Comparison of ENCODE assay signal across 25 cellular contexts in the genomic region with DNA sequence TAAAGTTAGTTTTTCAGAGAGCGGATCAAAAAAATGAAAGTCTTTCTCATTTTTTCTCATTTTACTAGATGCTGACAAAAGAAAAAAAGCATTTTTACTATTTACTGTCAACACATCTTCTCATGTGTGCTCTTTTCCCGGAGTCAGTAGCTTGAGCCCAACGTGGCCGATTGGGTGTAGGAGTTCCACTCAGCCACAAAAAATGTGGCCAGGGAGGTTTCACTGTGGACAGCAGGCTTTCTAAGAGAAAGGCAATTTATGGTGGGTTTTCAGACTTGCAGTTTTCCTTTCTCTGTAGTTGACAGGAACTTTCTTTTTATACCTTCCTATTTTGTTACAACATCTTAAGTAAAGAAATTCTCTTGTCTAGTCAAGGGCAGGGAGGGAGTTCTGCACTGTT.
"Had no signal": no experiment of that assay in that cellular context is flagged by ENCODE, and none has a peak within 500 bp of the region (broad histone marks: within the 10 kb centered on the region; RNA-seq: fewer than 3 reads in every experiment).

No MANE protein-coding gene starts in this region.

- H3K27ac Mint-ChIP-seq: activated CD8-positive, alpha-beta memory T cell treated with anti-CD3 and anti-CD28 coated beads, Interleukin-2, amount 10 ng/mL, durations not matched to agents 7 days and 5 days; activated naive CD4-positive, alpha-beta T cell treated with anti-CD3 and anti-CD28 coated beads, Interleukin-2, amount 50 U/mL, for 72 hours; activated naive CD8-positive, alpha-beta T cell treated with anti-CD3 and anti-CD28 coated beads, Interleukin-2, amount 50 U/mL, for 24 hours; activated T-cell treated with anti-CD3 and anti-CD28 coated beads, Interleukin-2, amount 50 U/mL, for 24 hours; WTC11 had no signal

- H3K27me3 ChIP-seq: ascending aorta, body of pancreas had no signal

- H3K4me1 ChIP-seq: ascending aorta, body of pancreas had no signal

- H3K36me3 Mint-ChIP-seq: activated CD8-positive, alpha-beta memory T cell treated with anti-CD3 and anti-CD28 coated beads, Interleukin-2, amount 10 ng/mL, durations not matched to agents 7 days and 5 days had no signal

- H3K4me3 Mint-ChIP-seq: activated CD8-positive, alpha-beta memory T cell treated with anti-CD3 and anti-CD28 coated beads, Interleukin-2, amount 10 ng/mL, durations not matched to agents 7 days and 5 days; activated naive CD8-positive, alpha-beta T cell treated with anti-CD3 and anti-CD28 coated beads, Interleukin-2, amount 50 U/mL, for 24 hours; activated T-cell treated with anti-CD3 and anti-CD28 coated beads, Interleukin-2, amount 50 U/mL, for 24 hours; WTC11 had no signal

- H3K9me3 ChIP-seq: ascending aorta, body of pancreas had no signal

- H3K4me1 Mint-ChIP-seq: activated CD8-positive, alpha-beta memory T cell treated with anti-CD3 and anti-CD28 coated beads, Interleukin-2, amount 10 ng/mL, durations not matched to agents 7 days and 5 days; activated naive CD8-positive, alpha-beta T cell treated with anti-CD3 and anti-CD28 coated beads, Interleukin-2, amount 50 U/mL, for 24 hours had no signal

- H3K4me3 ChIP-seq: ascending aorta, body of pancreas, SK-N-MC had no signal

- ATAC-seq: activated CD8-positive, alpha-beta memory T cell treated with anti-CD3 and anti-CD28 coated beads, Interleukin-2, amount 10 ng/mL, durations not matched to agents 7 days and 5 days; activated naive CD4-positive, alpha-beta T cell treated with anti-CD3 and anti-CD28 coated beads, Interleukin-2, amount 50 U/mL, for 72 hours; activated naive CD8-positive, alpha-beta T cell treated with anti-CD3 and anti-CD28 coated beads, Interleukin-2, amount 50 U/mL, for 24 hours; body of pancreas; Panc1; WTC11 had no signal

- DNase-seq: activated CD4-positive, alpha-beta T cell treated with anti-CD3 and anti-CD28 coated beads for 48 hours; activated CD4-positive, alpha-beta T cell treated with anti-CD3 and anti-CD28 coated beads, Interleukin-2, amount 50 U/mL, for 4 hours; activated CD4-positive, CD25-positive, alpha-beta regulatory T cell treated with anti-CD3 and anti-CD28 coated beads, Interleukin-2, amount 50 U/mL, for 72 hours; activated CD8-positive, alpha-beta memory T cell treated with anti-CD3 and anti-CD28 coated beads, Interleukin-2, amount 10 ng/mL, durations not matched to agents 7 days and 5 days; activated effector memory CD4-positive, alpha-beta T cell treated with anti-CD3 and anti-CD28 coated beads, Interleukin-2, amount 50 U/mL, for 16 hours; activated naive CD4-positive, alpha-beta T cell treated with Interleukin-2 at 50 U/mL for 16 hours; activated naive CD8-positive, alpha-beta T cell treated with anti-CD3 and anti-CD28 coated beads, Interleukin-2, amount 50 U/mL, for 24 hours; activated T-cell treated with anti-CD3 and anti-CD28 coated beads, Interleukin-2, amount 50 U/mL, for 24 hours; amniotic stem cell; MM.1S; NCI-H1105; NCI-H1436; NCI-H1694 treated with DMSO at 0.1 percent for 48 hours; NCI-H2029 treated with DMSO at 0.1 percent for 48 hours; NCI-H345; NCI-H510A; NCI-H69; RPMI8226; T-helper 1 cell had no signal

- H3K27ac ChIP-seq: ascending aorta, body of pancreas, SK-N-MC had no signal

- H3K9me3 Mint-ChIP-seq: activated T-cell treated with anti-CD3 and anti-CD28 coated beads, Interleukin-2, amount 50 U/mL, for 24 hours had no signal

- H3K27me3 Mint-ChIP-seq: activated CD8-positive, alpha-beta memory T cell treated with anti-CD3 and anti-CD28 coated beads, Interleukin-2, amount 10 ng/mL, durations not matched to agents 7 days and 5 days; activated naive CD8-positive, alpha-beta T cell treated with anti-CD3 and anti-CD28 coated beads, Interleukin-2, amount 50 U/mL, for 24 hours; activated T-cell treated with anti-CD3 and anti-CD28 coated beads, Interleukin-2, amount 50 U/mL, for 24 hours had no signal
